22 cellular contexts compared by ENCODE assay signal in genomic region chr5:142420521-142420920, GRCh38.
A peak's percentile ranks its signal among the peaks of the same experiment; 100 is the strongest.
DNase-seq lines count a peak whose midpoint lies in the region; ATAC-seq, FAIRE-seq and TF ChIP-seq lines count a peak whose summit lies in the region.
"Had no signal": no experiment of that assay in that cellular context is flagged by ENCODE, and none has a peak within 500 bp of the region (broad histone marks: within the 10 kb centered on the region; RNA-seq: fewer than 3 reads in every experiment).

No MANE protein-coding gene starts in this region.

- no peak overlapping the region for H3K4me3 ChIP-seq in HUES48 (ENCODE audit: low read depth, low read length)
- no peak overlapping the region for H3K4me3 ChIP-seq in retinal pigment epithelial cell (ENCODE audit: low read length)
- no peak overlapping the region for H3K4me3 ChIP-seq in pancreas
- H3K4me3 ChIP-seq: breast epithelium, dorsolateral prefrontal cortex, GM12878, lower lobe of right lung, SJSA1 had no signal

- H3K9me3 ChIP-seq in HUES48 (ENCODE audit: control insufficient read depth, insufficient read depth, low read length), result no peaks in the 10 kb centered on the region
- no peaks in the 10 kb centered on the region for H3K9me3 ChIP-seq in pancreas
- H3K9me3 ChIP-seq: breast epithelium, lower lobe of right lung, SJSA1 had no signal

- H3K27me3 ChIP-seq in HUES48 (ENCODE audit: control insufficient read depth, insufficient read depth, low read length) (no peaks in the 10 kb centered on the region), pancreas (no peaks in the 10 kb centered on the region)
- H3K27me3 ChIP-seq: breast epithelium, dorsolateral prefrontal cortex, SJSA1 had no signal

- DNase-seq in activated naive CD4-positive, alpha-beta T cell treated with anti-CD3 and anti-CD28 coated beads, Interleukin-2, amount 50 U/mL, for 16 hours, result no peak
- peak; percentile 72 for DNase-seq in retinal pigment epithelial cell (ENCODE audit: low read depth)
- DNase-seq in NCI-H748 (lab: John Stamatoyannopoulos, UW; ENCODE audit: unreplicated experiment), result no peak
- no peak for DNase-seq in pancreas
- DNase-seq: activated CD4-positive, alpha-beta T cell treated with anti-CD3 and anti-CD28 coated beads for 48 hours; activated T-cell treated with anti-CD3 and anti-CD28 coated beads, Interleukin-2, amount 50 U/mL, for 24 hours; dorsolateral prefrontal cortex; lower lobe of right lung; natural killer cell; NCI-H1092; NCI-H446; OCI-M1; stimulated activated CD4-positive, alpha-beta T cell treated with anti-CD3 and anti-CD28 coated beads, Interleukin-1b, Interleukin-23, amount 100 ng/mL, for 48 hours had no signal

- no peak for TF ChIP-seq CTCF in VCaP (conservative IDR thresholded peaks at IDR 0.05)
- no peak for TF ChIP-seq CTCF in retinal pigment epithelial cell (conservative IDR thresholded peaks at IDR 0.05; ENCODE audit: low read depth, low read length)
- no peak for TF ChIP-seq CTCF in pancreas (IDR thresholded peaks at IDR 0.05)

- WGBS in pancreas, 2 donors, result 53 to 63% methylated on average over 2 of the region's 2 CpGs

- peak overlapping the region; percentile 5 for H3K4me3 Mint-ChIP-seq in activated naive CD4-positive, alpha-beta T cell treated with anti-CD3 and anti-CD28 coated beads, Interleukin-2, amount 50 U/mL, for 24 hours
- H3K4me3 Mint-ChIP-seq: activated naive CD8-positive, alpha-beta T cell; activated T-cell treated with anti-CD3 and anti-CD28 coated beads, Interleukin-2, amount 50 U/mL, for 24 hours had no signal

- no peaks in the 10 kb centered on the region for H3K27me3 Mint-ChIP-seq in activated naive CD4-positive, alpha-beta T cell treated with anti-CD3 and anti-CD28 coated beads, Interleukin-2, amount 50 U/mL, for 24 hours
- H3K27me3 Mint-ChIP-seq: activated naive CD8-positive, alpha-beta T cell; activated T-cell treated with anti-CD3 and anti-CD28 coated beads, Interleukin-2, amount 50 U/mL, for 24 hours had no signal

- H3K9ac ChIP-seq in HUES48 (ENCODE audit: low read depth, low read length), result no peak overlapping the region

- ATAC-seq in HG03025 (IDR thresholded peaks at IDR 0.05; ENCODE audit: low FRiP score, unreplicated experiment), result no peak
- no peak for ATAC-seq in pancreas
- ATAC-seq: lower lobe of right lung had no signal

- H3K4me1 Mint-ChIP-seq in activated naive CD4-positive, alpha-beta T cell treated with anti-CD3 and anti-CD28 coated beads, Interleukin-2, amount 50 U/mL, for 24 hours, result peaks cover 30% of the 10 kb centered on the region

- no peaks in the 10 kb centered on the region for H3K36me3 Mint-ChIP-seq in activated naive CD4-positive, alpha-beta T cell treated with anti-CD3 and anti-CD28 coated beads, Interleukin-2, amount 50 U/mL, for 24 hours
- H3K36me3 Mint-ChIP-seq: activated naive CD8-positive, alpha-beta T cell; natural killer cell had no signal

- H3K9me3 Mint-ChIP-seq in activated naive CD4-positive, alpha-beta T cell treated with anti-CD3 and anti-CD28 coated beads, Interleukin-2, amount 50 U/mL, for 24 hours, result peaks cover 6% of the 10 kb centered on the region
- H3K9me3 Mint-ChIP-seq: activated T-cell treated with anti-CD3 and anti-CD28 coated beads, Interleukin-2, amount 50 U/mL, for 24 hours had no signal

- intact Hi-C loops in pancreas (cut with DNase I), result no loop called here

- no peak for FAIRE-seq in pancreas (lab: Jason Lieb, UNC)
- FAIRE-seq: G401.6 had no signal

- H3K4me1 ChIP-seq in HUES48 (ENCODE audit: control insufficient read depth, insufficient read depth, low read length) (no peaks in the 10 kb centered on the region), pancreas (no peaks in the 10 kb centered on the region)
- H3K4me1 ChIP-seq: breast epithelium had no signal

- H3K36me3 ChIP-seq in HUES48 (ENCODE audit: control insufficient read depth, insufficient read depth, low read length) (no peaks in the 10 kb centered on the region), pancreas (no peaks in the 10 kb centered on the region)
- H3K36me3 ChIP-seq: breast epithelium, lower lobe of right lung, SJSA1 had no signal

- no peak overlapping the region for H3K27ac Mint-ChIP-seq in activated naive CD4-positive, alpha-beta T cell treated with anti-CD3 and anti-CD28 coated beads, Interleukin-2, amount 50 U/mL, for 24 hours
- H3K27ac Mint-ChIP-seq: activated naive CD8-positive, alpha-beta T cell; activated T-cell treated with anti-CD3 and anti-CD28 coated beads, Interleukin-2, amount 50 U/mL, for 24 hours had no signal

- peak overlapping the region; percentile 22 for H3K27ac ChIP-seq in HUES48 (ENCODE audit: low read depth, low read length)
- peak overlapping the region; percentile 61 for H3K27ac ChIP-seq in VCaP
- no peak overlapping the region for H3K27ac ChIP-seq in pancreas
- H3K27ac ChIP-seq: breast epithelium, dorsolateral prefrontal cortex, lower lobe of right lung, SJSA1 had no signal

Comparison
In these comparisons a context has a peak if more than half of its experiments do, and no peak if none do; other contexts are left out.
1. H3K27ac ChIP-seq: peak in HUES48 (single experiment) and VCaP (single experiment); none in pancreas (0 of 4).